22 cellular contexts compared by ENCODE assay signal in the genomic region with DNA sequence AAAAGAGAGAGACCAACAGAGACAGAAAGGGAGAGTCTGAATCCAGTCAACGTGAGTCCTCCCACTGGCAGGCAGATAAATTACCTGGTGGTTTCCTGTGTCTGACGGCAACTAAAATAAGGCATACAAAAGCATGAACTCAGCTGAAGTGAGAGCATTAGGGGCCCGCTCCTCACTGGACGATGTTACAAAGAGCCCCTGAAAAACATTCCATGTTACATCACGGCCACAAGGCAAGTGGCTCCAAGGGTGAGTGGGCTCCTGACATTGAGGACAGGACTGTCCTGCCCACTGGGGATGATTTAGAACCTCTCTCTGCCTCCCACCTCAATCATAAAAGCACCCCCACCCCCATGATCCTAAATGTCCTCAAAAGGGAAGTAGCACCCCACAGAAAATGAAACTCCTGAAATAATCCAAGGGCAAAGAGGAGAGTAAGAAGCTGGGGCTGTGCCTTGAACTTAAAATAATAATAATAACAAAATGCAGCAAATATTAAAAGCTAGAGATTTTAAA.
DNase-seq lines count a peak whose midpoint lies in the region; ATAC-seq and TF ChIP-seq lines count a peak whose summit lies in the region.
"Had no signal": no experiment of that assay in that cellular context is flagged by ENCODE, and none has a peak within 500 bp of the region (broad histone marks: within the 10 kb centered on the region; RNA-seq: fewer than 3 reads in every experiment).

No MANE protein-coding gene starts in this region.

- H3K4me1 ChIP-seq in esophagus squamous epithelium, result peaks cover 0 to 7% (median 0%) of the 10 kb centered on the region in 3 donors
- H3K4me1 ChIP-seq: body of pancreas, gastrocnemius medialis, parathyroid adenoma had no signal

- peak overlapping the region; percentile 68 for H3K27ac ChIP-seq in SU-DHL-6 (ENCODE audit: low read depth, low read length)
- no peak overlapping the region for H3K27ac ChIP-seq in esophagus squamous epithelium
- H3K27ac ChIP-seq: body of pancreas, gastrocnemius medialis, parathyroid adenoma, RWPE1, skin epidermis had no signal

- H3K9me3 ChIP-seq in SU-DHL-6 (ENCODE audit: insufficient read depth, low read length) (no peaks in the 10 kb centered on the region), esophagus squamous epithelium (no peaks in the 10 kb centered on the region)
- H3K9me3 ChIP-seq: body of pancreas, gastrocnemius medialis had no signal

- peak overlapping the region; percentile 34 for H3K9ac ChIP-seq in SU-DHL-6 (ENCODE audit: low read length)
- H3K9ac ChIP-seq: parathyroid adenoma had no signal

- no peaks in the 10 kb centered on the region for H3K27me3 ChIP-seq in SU-DHL-6 (ENCODE audit: low read length)
- no peaks in the 10 kb centered on the region for H3K27me3 ChIP-seq in esophagus squamous epithelium
- H3K27me3 ChIP-seq: BLaER1 treated with 17β-estradiol and CSF1 and Interleukin-3, amounts not matched to agents 10 nM and 100 nM; body of pancreas; gastrocnemius medialis had no signal

- peak overlapping the region; percentile 68 for H3K4me2 ChIP-seq in SU-DHL-6 (ENCODE audit: low read depth, low read length, poor library complexity, severe bottlenecking)

- TF ChIP-seq CTCF in SU-DHL-6 (IDR thresholded peaks at IDR 0.05; ENCODE audit: insufficient read depth, low read length, poor library complexity, severe bottlenecking) (no peak), esophagus squamous epithelium (IDR thresholded peaks at IDR 0.05) (no peak)

- H4K20me1 ChIP-seq in SU-DHL-6 (ENCODE audit: low read depth, low read length), result no peaks in the 10 kb centered on the region
- H4K20me1 ChIP-seq: BLaER1 treated with 17β-estradiol and CSF1 and Interleukin-3, amounts not matched to agents 10 nM and 100 nM had no signal

- TF ChIP-seq POLR2A in esophagus squamous epithelium (IDR thresholded peaks at IDR 0.05), result no peak

- H3K9me2 ChIP-seq in SU-DHL-6 (replicated peaks; ENCODE audit: insufficient read depth, low read length), result no peaks in the 10 kb centered on the region

- no peaks in the 10 kb centered on the region for H3K79me2 ChIP-seq in SU-DHL-6 (ENCODE audit: insufficient read depth, low read length)
- H3K79me2 ChIP-seq: parathyroid adenoma had no signal

- H3K36me3 ChIP-seq in SU-DHL-6 (ENCODE audit: low read length) (no peaks in the 10 kb centered on the region), esophagus squamous epithelium (no peaks in the 10 kb centered on the region)
- H3K36me3 ChIP-seq: gastrocnemius medialis had no signal

- peak; percentile 22 to 24 for DNase-seq in activated CD4-positive, alpha-beta T cell treated with anti-CD3 and anti-CD28 coated beads for 4 hours
- no peak for DNase-seq in activated CD4-positive, alpha-beta T cell treated with anti-CD3 and anti-CD28 coated beads, Interleukin-2, amount 50 U/mL, for 1 hour
- peak; percentile 35 for DNase-seq in kidney glomerular epithelial cell (lab: John Stamatoyannopoulos, UW)
- DNase-seq in esophagus squamous epithelium (lab: John Stamatoyannopoulos, UW), result no peak
- no peak for DNase-seq in NCI-H345 (lab: John Stamatoyannopoulos, UW)
- DNase-seq: 8988T, body of pancreas, cortex of kidney, DMS53, gastrocnemius medialis, HCEC 1CT, MV-4-11, NCI-H2029, NCI-H69, SW 1271 had no signal

- intact Hi-C loops in esophagus squamous epithelium (cut with DNase I), result no loop called here

- no peak overlapping the region for H2AFZ ChIP-seq in SU-DHL-6 (ENCODE audit: low read depth, low read length, severe bottlenecking)
- H2AFZ ChIP-seq: parathyroid adenoma had no signal

- H3F3A ChIP-seq in SU-DHL-6 (ENCODE audit: insufficient read depth), result 0 out of 2 replicates have a peak, but pooled peaks cover 3% of the 10 kb centered on the region

- H3K4me3 ChIP-seq in SU-DHL-6 (ENCODE audit: insufficient read depth, low read length, poor library complexity, severe bottlenecking) (peak overlapping the region; percentile 39), esophagus squamous epithelium (no peak overlapping the region)
- H3K4me3 ChIP-seq: BLaER1 treated with 17β-estradiol and CSF1 and Interleukin-3, amounts not matched to agents 10 nM and 100 nM; body of pancreas; gastrocnemius medialis; skin epidermis had no signal

- WGBS in esophagus squamous epithelium, 2 donors, result 57 to 64% methylated on average over 5 of the region's 5 CpGs

- ATAC-seq in GM18868 (IDR thresholded peaks at IDR 0.05; ENCODE audit: unreplicated experiment) (peak; percentile 85), GM21717 (IDR thresholded peaks at IDR 0.05; ENCODE audit: unreplicated experiment) (no peak)
- ATAC-seq: body of pancreas, gastrocnemius medialis had no signal

Comparison
In these comparisons a context has a peak if more than half of its experiments do, and no peak if none do; other contexts are left out.
1. DNase-seq: peak in activated CD4-positive, alpha-beta T cell treated with anti-CD3 and anti-CD28 coated beads for 4 hours (2 of 2) and kidney glomerular epithelial cell (single experiment); none in activated CD4-positive, alpha-beta T cell treated with anti-CD3 and anti-CD28 coated beads, Interleukin-2, amount 50 U/mL, for 1 hour (single experiment), esophagus squamous epithelium (single experiment) and NCI-H345 (single experiment).